26 cellular contexts compared by ENCODE assay signal in genomic region chr17:56718515-56718914, GRCh38.
A peak's percentile ranks its signal among the peaks of the same experiment; 100 is the strongest.
DNase-seq lines count a peak whose midpoint lies in the region; ATAC-seq and TF ChIP-seq lines count a peak whose summit lies in the region.
"Had no signal": no experiment of that assay in that cellular context is flagged by ENCODE, and none has a peak within 500 bp of the region (broad histone marks: within the 10 kb centered on the region; RNA-seq: fewer than 3 reads in every experiment).

No MANE protein-coding gene starts in this region.

- 0 out of 2 replicates have a peak, but pooled peaks cover 4% of the 10 kb centered on the region for H3F3A ChIP-seq in MM.1S (ENCODE audit: insufficient read depth, low read length)

- peak overlapping the region; percentile 44 for H3K18ac ChIP-seq in neuronal stem cell (ENCODE audit: low read length)

- H3K23ac ChIP-seq in neuronal stem cell (ENCODE audit: low read depth, low read length, poor library complexity): no peak overlapping the region

- no peak overlapping the region for H2BK15ac ChIP-seq in neuronal stem cell (ENCODE audit: low read length)

- H2BK120ac ChIP-seq in neuronal stem cell (ENCODE audit: low read depth, low read length): no peak overlapping the region

- no peaks in the 10 kb centered on the region for H3K36me3 ChIP-seq in MM.1S (replicated peaks; ENCODE audit: insufficient read depth, low read length)
- H3K36me3 ChIP-seq in neuronal stem cell (replicated peaks in 1 of 2; ENCODE audit: control insufficient read depth in 2 of 2, insufficient read depth in 2 of 2, low read length in 2 of 2): no peaks in the 10 kb centered on the region
- H3K36me3 ChIP-seq: SJSA1 had no signal

- no peaks in the 10 kb centered on the region for H3K36me3 Mint-ChIP-seq in activated naive CD4-positive, alpha-beta T cell treated with anti-CD3 and anti-CD28 coated beads for 36 hours (ENCODE audit: low read depth)
- no peaks in the 10 kb centered on the region for H3K36me3 Mint-ChIP-seq in activated naive CD4-positive, alpha-beta T cell treated with anti-CD3 and anti-CD28 coated beads, Interleukin-2, amount 50 U/mL, for 72 hours

- H2AFZ ChIP-seq in MM.1S (ENCODE audit: low read length): 0 out of 2 replicates have a peak overlapping the region, but pooled peaks have one; percentile 20
- no peak overlapping the region for H2AFZ ChIP-seq in neuronal stem cell (ENCODE audit: low read length)
- H2AFZ ChIP-seq: PC-9 had no signal

- no peaks in the 10 kb centered on the region for H3K79me1 ChIP-seq in neuronal stem cell (ENCODE audit: low read depth, low read length)

- H2BK5ac ChIP-seq in neuronal stem cell (ENCODE audit: low read length): no peak overlapping the region

- no peaks in the 10 kb centered on the region for H4K20me1 ChIP-seq in MM.1S (ENCODE audit: insufficient read depth, low read length)

- CTCF ChIA-PET in activated naive CD4-positive, alpha-beta T cell treated with anti-CD3 and anti-CD28 coated beads for 36 hours (lab: Charles Lee): interaction anchor here (0.5 to 3.8 kb wide), 7 partner anchors 17 to 686 kb away, joined by 3 to 69 read pairs (median 4); partner anchors contain the start of gene NOG

- no peaks in the 10 kb centered on the region for H3K27me3 Mint-ChIP-seq in activated naive CD4-positive, alpha-beta T cell treated with anti-CD3 and anti-CD28 coated beads for 36 hours (ENCODE audit: low read depth)
- H3K27me3 Mint-ChIP-seq: B cell had no signal

- no peak for ATAC-seq in activated naive CD4-positive, alpha-beta T cell treated with anti-CD3 and anti-CD28 coated beads, Interleukin-2, amount 50 U/mL, for 72 hours
- peak; percentile 56 for ATAC-seq in GM21526 (IDR thresholded peaks at IDR 0.05; ENCODE audit: low FRiP score, unreplicated experiment)
- ATAC-seq: Right ventricle myocardium inferior had no signal

- WGBS in neuronal stem cell (ENCODE audit: extremely low coverage in 2 of 2, insufficient read length in 2 of 2, insufficient replicate concordance in 1 of 2), 2 donors: no CpG with 5 or more reads among the region's 4 CpGs

- DNase-seq in activated naive CD4-positive, alpha-beta T cell treated with anti-CD3 and anti-CD28 coated beads for 36 hours: peak; percentile 23
- no peak for DNase-seq in activated naive CD4-positive, alpha-beta T cell treated with anti-CD3 and anti-CD28 coated beads, Interleukin-2, amount 50 U/mL, for 72 hours (ENCODE audit: low spot score in 2 of 2)
- peak; percentile 82 for DNase-seq in MM.1S
- DNase-seq in neuronal stem cell (ENCODE audit: low spot score): no peak
- DNase-seq in NCI-H1105 (lab: John Stamatoyannopoulos, UW): no peak
- DNase-seq in NCI-H187 treated with DMSO at 0.1 percent for 48 hours (lab: John Stamatoyannopoulos, UW): no peak
- DNase-seq in NCI-H2171 (lab: John Stamatoyannopoulos, UW): no peak
- DNase-seq: COR-L47; DMS79; EL; GDM1; KBM-7; NCI-H1092; NCI-H1436; NCI-H1930; NCI-H2107; NCI-H446; NCI-H524 treated with DMSO at 0.1 percent for 48 hours; NCI-H774; NK-92 treated with Interleukin-12 subunit alpha and Interleukin-12 subunit beta, amount 100 ng/mL, for 24 hours; PC-9 had no signal

- H3K14ac ChIP-seq in neuronal stem cell (ENCODE audit: low read length): no peak overlapping the region

- peaks cover 9% of the 10 kb centered on the region for H3K4me1 Mint-ChIP-seq in activated naive CD4-positive, alpha-beta T cell treated with anti-CD3 and anti-CD28 coated beads for 36 hours (ENCODE audit: low read depth)

- no peaks in the 10 kb centered on the region for H3K9me3 Mint-ChIP-seq in activated naive CD4-positive, alpha-beta T cell treated with anti-CD3 and anti-CD28 coated beads for 36 hours
- H3K9me3 Mint-ChIP-seq in activated naive CD4-positive, alpha-beta T cell treated with anti-CD3 and anti-CD28 coated beads, Interleukin-2, amount 50 U/mL, for 72 hours: no peaks in the 10 kb centered on the region

- no peaks in the 10 kb centered on the region for H3K9me3 ChIP-seq in MM.1S (replicated peaks; ENCODE audit: insufficient read depth, low read length)
- H3K9me3 ChIP-seq in neuronal stem cell (replicated peaks in 1 of 2; ENCODE audit: control insufficient read depth in 2 of 2, insufficient read depth in 1 of 2, low read depth in 1 of 2, low read length in 2 of 2): no peaks in the 10 kb centered on the region
- H3K9me3 ChIP-seq: SJSA1 had no signal

- H3K79me2 ChIP-seq in MM.1S (ENCODE audit: low read length): no peaks in the 10 kb centered on the region

- H3K9me2 ChIP-seq in MM.1S (replicated peaks; ENCODE audit: insufficient read depth, low read length): no peaks in the 10 kb centered on the region

- H4K8ac ChIP-seq in neuronal stem cell (ENCODE audit: low read depth, low read length): no peak overlapping the region

- no peak overlapping the region for H2BK12ac ChIP-seq in neuronal stem cell (ENCODE audit: low read length)

- H3K4me3 ChIP-seq in MM.1S (ENCODE audit: low read length): no peak overlapping the region
- no peak overlapping the region for H3K4me3 ChIP-seq in neuronal stem cell (ENCODE audit: low read length in 2 of 2)
- H3K4me3 ChIP-seq: PC-9, SJSA1 had no signal

- H3K9ac ChIP-seq in MM.1S (ENCODE audit: low read length) (peak overlapping the region; percentile 27), neuronal stem cell (ENCODE audit: low read depth, low read length, poor library complexity) (no peak overlapping the region)

- no peak for TF ChIP-seq CTCF in MM.1S (IDR thresholded peaks at IDR 0.05; ENCODE audit: low read length)

- H3K4me2 ChIP-seq in MM.1S (ENCODE audit: low read depth, low read length) (peak overlapping the region; percentile 44), neuronal stem cell (ENCODE audit: insufficient read depth, low read length, poor library complexity, severe bottlenecking) (no peak overlapping the region)
- H3K4me2 ChIP-seq: PC-9 had no signal

- H3K27ac ChIP-seq in MM.1S (ENCODE audit: low read length) (peak overlapping the region; percentile 44; the same call in 1 of the 2 replicates), neuronal stem cell (replicated peaks; ENCODE audit: low read length) (no peak overlapping the region)
- H3K27ac ChIP-seq: 22Rv1, PC-9, SJSA1 had no signal

- H3K4me1 ChIP-seq in MM.1S (ENCODE audit: low read length) (peaks cover 27% of the 10 kb centered on the region), neuronal stem cell (ENCODE audit: control insufficient read depth in 2 of 2, insufficient read depth in 1 of 2, low read depth in 1 of 2, low read length in 2 of 2) (no peaks in the 10 kb centered on the region)

- H3K27ac Mint-ChIP-seq in activated naive CD4-positive, alpha-beta T cell treated with anti-CD3 and anti-CD28 coated beads for 36 hours: no peak overlapping the region
- peak overlapping the region in 1 of 2 donors; percentile 24 for H3K27ac Mint-ChIP-seq in activated naive CD4-positive, alpha-beta T cell treated with anti-CD3 and anti-CD28 coated beads, Interleukin-2, amount 50 U/mL, for 72 hours
- H3K27ac Mint-ChIP-seq: B cell had no signal

- no peak overlapping the region for H2AK5ac ChIP-seq in neuronal stem cell (ENCODE audit: low read depth, low read length)

- intact Hi-C loops in activated naive CD4-positive, alpha-beta T cell treated with anti-CD3 and anti-CD28 coated beads for 36 hours (cut with micrococcal nuclease): loop anchor here (5.0 to 10.0 kb wide), 2 partner anchors 44 to 404 kb away; no protein-coding TSS in a partner anchor

- H3K4ac ChIP-seq in neuronal stem cell (ENCODE audit: low read length): no peak overlapping the region

- no peak overlapping the region for H3K4me3 Mint-ChIP-seq in activated naive CD4-positive, alpha-beta T cell treated with anti-CD3 and anti-CD28 coated beads for 36 hours
- H3K4me3 Mint-ChIP-seq: B cell had no signal

- H3K27me3 ChIP-seq in MM.1S (replicated peaks; ENCODE audit: insufficient read depth, low read length) (no peaks in the 10 kb centered on the region), neuronal stem cell (ENCODE audit: control insufficient read depth in 3 of 3, insufficient read depth in 3 of 3, low read depth in 1 of 3, low read length in 3 of 3) (no peaks in the 10 kb centered on the region)
- H3K27me3 ChIP-seq: SJSA1 had no signal

- no peak overlapping the region for H4K91ac ChIP-seq in neuronal stem cell (ENCODE audit: low read depth, low read length, poor library complexity)

Comparison
In these comparisons a context has a peak if more than half of its experiments do, and no peak if none do; other contexts are left out.
1. DNase-seq: peak in activated naive CD4-positive, alpha-beta T cell treated with anti-CD3 and anti-CD28 coated beads for 36 hours (single experiment) and MM.1S (single experiment); none in activated naive CD4-positive, alpha-beta T cell treated with anti-CD3 and anti-CD28 coated beads, Interleukin-2, amount 50 U/mL, for 72 hours (0 of 2), neuronal stem cell (single experiment), NCI-H1105 (single experiment), NCI-H187 treated with DMSO at 0.1 percent for 48 hours (single experiment) and NCI-H2171 (single experiment).